24 cellular contexts compared by ENCODE assay signal in the genomic region with DNA sequence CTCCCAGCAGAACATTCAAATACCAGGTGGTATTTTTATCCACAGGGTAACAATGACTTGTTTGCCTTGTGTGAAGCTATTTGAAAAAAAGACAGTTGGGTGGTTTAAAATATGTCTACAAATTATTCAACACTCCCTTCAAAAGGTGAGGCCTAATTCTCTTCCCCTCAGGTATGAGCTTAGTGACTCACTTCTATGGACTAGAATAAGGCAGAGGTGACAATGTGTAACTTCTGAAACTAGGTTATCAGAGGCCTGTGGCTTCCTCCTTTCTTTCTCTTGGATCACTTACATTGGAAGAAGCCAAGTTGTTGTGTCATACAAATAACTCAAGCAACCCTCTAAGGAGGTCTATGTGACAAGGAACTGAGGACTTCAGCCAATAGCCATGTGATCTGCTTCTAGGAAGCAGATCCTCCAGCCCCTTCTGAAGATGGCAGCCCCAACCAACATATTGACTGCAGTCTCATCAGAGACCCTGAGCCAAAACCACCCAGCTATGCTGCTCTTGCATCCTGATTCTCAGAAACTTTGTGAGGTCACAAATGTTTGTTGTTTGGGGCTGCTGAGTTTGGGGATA.
"Had no signal": no experiment of that assay in that cellular context is flagged by ENCODE, and none has a peak within 500 bp of the region (broad histone marks: within the 10 kb centered on the region; RNA-seq: fewer than 3 reads in every experiment).

No MANE protein-coding gene starts in this region.

- H3K27me3 ChIP-seq: sigmoid colon, stomach, suprapubic skin, transverse colon, vagina had no signal

- FAIRE-seq: frontal cortex had no signal

- H3K27ac ChIP-seq: sigmoid colon, stomach, suprapubic skin, transverse colon, vagina, WERI-Rb-1 had no signal

- H3K36me3 Mint-ChIP-seq: activated CD8-positive, alpha-beta memory T cell treated with anti-CD3 and anti-CD28 coated beads, Interleukin-2, amount 10 ng/mL, durations not matched to agents 7 days and 5 days; brain; memory B cell; stimulated activated memory B cell treated with anti-CD40 and anti-IgM and Interleukin-4, amounts not matched to agents 10 μg/mL and 1 μg/mL and 100 μg/mL, for 72 hours had no signal

- H3K9me3 Mint-ChIP-seq: activated naive CD8-positive, alpha-beta T cell treated with anti-CD3 and anti-CD28 coated beads, Interleukin-2, amount 50 U/mL, for 24 hours had no signal

- H3K4me1 ChIP-seq: sigmoid colon, stomach, suprapubic skin, transverse colon, vagina had no signal

- DNase-seq: activated CD4-positive, alpha-beta T cell treated with anti-CD3 and anti-CD28 coated beads, Interleukin-2, amount 10 ng/mL, durations not matched to agents 7 days and 5 days; activated CD4-positive, CD25-positive, alpha-beta regulatory T cell treated with anti-CD3 and anti-CD28 coated beads, Interleukin-2, amount 50 U/mL, for 72 hours; activated CD8-positive, alpha-beta memory T cell treated with anti-CD3 and anti-CD28 coated beads, Interleukin-2, amount 10 ng/mL, durations not matched to agents 7 days and 5 days; activated CD8-positive, alpha-beta T cell treated with anti-CD3 and anti-CD28 coated beads for 36 hours; activated gamma-delta T cell; activated naive CD4-positive, alpha-beta T cell treated with anti-CD3 and anti-CD28 coated beads, Interleukin-2, amount 50 U/mL, for 16 hours; activated naive CD8-positive, alpha-beta T cell treated with anti-CD3 and anti-CD28 coated beads, Interleukin-2, amount 50 U/mL, for 24 hours; activated T-cell treated with anti-CD3 and anti-CD28 coated beads for 4 hours; effector memory CD4-positive, alpha-beta T cell; kidney glomerular epithelial cell; sigmoid colon; stimulated activated CD4-positive, alpha-beta T cell treated with anti-CD3 and anti-CD28 coated beads, Interleukin-15, amount 100 ng/mL, for 24 hours; stomach; T-helper 2 cell; transverse colon; WERI-Rb-1 had no signal

- H3K4me3 Mint-ChIP-seq: activated CD4-positive, alpha-beta T cell treated with anti-CD3 and anti-CD28 coated beads, Interleukin-2, amount 10 ng/mL, durations not matched to agents 7 days and 5 days; activated CD8-positive, alpha-beta memory T cell treated with anti-CD3 and anti-CD28 coated beads, Interleukin-2, amount 10 ng/mL, durations not matched to agents 7 days and 5 days; activated CD8-positive, alpha-beta T cell treated with anti-CD3 and anti-CD28 coated beads for 36 hours; activated naive CD8-positive, alpha-beta T cell treated with anti-CD3 and anti-CD28 coated beads, Interleukin-2, amount 50 U/mL, for 24 hours; brain; memory B cell; nephron; stimulated activated memory B cell treated with anti-CD40 and anti-IgM and Interleukin-4, amounts not matched to agents 10 μg/mL and 1 μg/mL and 100 μg/mL, for 72 hours had no signal

- H3K9me3 ChIP-seq: sigmoid colon, suprapubic skin, vagina had no signal

- H3K4me1 Mint-ChIP-seq: activated CD4-positive, alpha-beta T cell treated with anti-CD3 and anti-CD28 coated beads, Interleukin-2, amount 10 ng/mL, durations not matched to agents 7 days and 5 days; activated naive CD8-positive, alpha-beta T cell treated with anti-CD3 and anti-CD28 coated beads, Interleukin-2, amount 50 U/mL, for 24 hours; brain; memory B cell; stimulated activated memory B cell treated with anti-CD40 and anti-IgM and Interleukin-4, amounts not matched to agents 10 μg/mL and 1 μg/mL and 100 μg/mL, for 72 hours had no signal

- ATAC-seq: activated CD8-positive, alpha-beta memory T cell treated with anti-CD3 and anti-CD28 coated beads, Interleukin-2, amount 10 ng/mL, durations not matched to agents 7 days and 5 days; activated CD8-positive, alpha-beta T cell treated with anti-CD3 and anti-CD28 coated beads for 36 hours; activated naive CD8-positive, alpha-beta T cell treated with anti-CD3 and anti-CD28 coated beads, Interleukin-2, amount 50 U/mL, for 24 hours; stimulated activated memory B cell treated with anti-CD40 and anti-IgM and Interleukin-4, amounts not matched to agents 10 μg/mL and 1 μg/mL and 100 μg/mL, for 72 hours had no signal

- H3K4me2 ChIP-seq: smooth muscle cell had no signal

- H3K36me3 ChIP-seq: sigmoid colon, stomach, suprapubic skin, transverse colon, vagina, WERI-Rb-1 had no signal

- H3K27ac Mint-ChIP-seq: activated CD4-positive, alpha-beta T cell treated with anti-CD3 and anti-CD28 coated beads, Interleukin-2, amount 10 ng/mL, durations not matched to agents 7 days and 5 days; activated CD8-positive, alpha-beta memory T cell treated with anti-CD3 and anti-CD28 coated beads, Interleukin-2, amount 10 ng/mL, durations not matched to agents 7 days and 5 days; activated CD8-positive, alpha-beta T cell treated with anti-CD3 and anti-CD28 coated beads for 36 hours; activated naive CD8-positive, alpha-beta T cell treated with anti-CD3 and anti-CD28 coated beads, Interleukin-2, amount 50 U/mL, for 24 hours; memory B cell; nephron; stimulated activated memory B cell treated with anti-CD40 and anti-IgM and Interleukin-4, amounts not matched to agents 10 μg/mL and 1 μg/mL and 100 μg/mL, for 72 hours had no signal

- H3K4me3 ChIP-seq: sigmoid colon, smooth muscle cell, stomach, suprapubic skin, transverse colon, vagina had no signal
